In the genomic region with DNA sequence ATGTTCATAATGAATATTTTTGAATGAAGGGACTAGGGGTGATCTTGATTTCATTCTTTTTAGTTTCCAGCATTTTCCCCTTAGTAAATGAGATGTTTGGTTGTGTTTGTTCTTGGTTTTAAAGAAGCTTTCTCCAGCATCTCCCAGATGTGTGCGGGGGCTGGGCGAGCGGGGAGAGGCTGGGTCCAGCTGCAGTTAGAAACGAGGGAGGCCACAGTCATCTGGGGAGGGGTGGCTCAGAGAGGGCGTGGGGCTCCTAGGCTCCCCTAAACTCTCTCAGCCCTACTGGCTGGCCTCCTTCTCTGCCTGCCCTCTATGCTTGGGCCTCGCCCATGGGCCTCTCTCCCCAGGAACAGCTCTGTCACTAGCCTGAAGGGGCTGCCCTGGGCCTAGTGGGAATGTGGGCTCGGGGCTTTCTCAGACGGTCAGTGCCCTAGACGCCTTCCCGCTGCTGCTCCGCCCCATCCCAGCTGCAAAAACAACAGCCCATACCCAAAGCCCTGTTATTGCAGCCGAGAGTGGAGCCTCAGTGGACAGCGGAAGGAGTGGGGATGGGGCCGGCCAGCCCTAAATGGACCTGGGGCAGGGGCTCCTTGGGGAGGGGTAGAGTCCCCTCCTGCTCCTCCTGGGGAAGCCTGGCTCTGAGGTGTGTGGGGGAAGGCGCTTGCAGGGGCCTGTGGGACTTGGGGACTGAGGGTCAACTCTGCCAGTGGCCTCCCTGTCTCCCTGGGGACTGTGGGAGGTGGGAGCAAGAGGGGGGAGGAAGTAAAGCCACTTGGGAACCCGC, we compare ENCODE assay signal across 25 cellular contexts. TPM values are rescaled to one million over a fixed set of nuclear protein-coding genes. Genes with fewer than 3 reads are reported as not detected.
DNase-seq lines count a peak whose midpoint lies in the region; ATAC-seq lines count a peak whose summit lies in the region.
"Had no signal": no experiment of that assay in that cellular context is flagged by ENCODE, and none has a peak within 500 bp of the region (broad histone marks: within the 10 kb centered on the region; RNA-seq: fewer than 3 reads in every experiment).

No MANE protein-coding gene starts in this region.

- no peaks in the 10 kb centered on the region for H3K9me3 ChIP-seq in BLaER1 treated with 17β-estradiol and CSF1 and Interleukin-3, amounts not matched to agents 10 nM and 100 nM (replicated peaks in 1 of 11)
- H3K9me3 ChIP-seq in SJCRH30 (replicated peaks), result no peaks in the 10 kb centered on the region
- H3K9me3 ChIP-seq: left lung, prostate gland, vagina had no signal

- H4K20me1 ChIP-seq in BLaER1 treated with 17β-estradiol and CSF1 and Interleukin-3, amounts not matched to agents 10 nM and 100 nM, result no peaks in the 10 kb centered on the region

- H3K27me3 ChIP-seq in BLaER1 treated with 17β-estradiol and CSF1 and Interleukin-3, amounts not matched to agents 10 nM and 100 nM, result no peaks in the 10 kb centered on the region
- no peaks in the 10 kb centered on the region for H3K27me3 ChIP-seq in SJCRH30
- H3K27me3 ChIP-seq: left lung, vagina had no signal

- peak overlapping the region; percentile 31 to 86 (median 65) for H3K4me2 ChIP-seq in BLaER1 treated with 17β-estradiol and CSF1 and Interleukin-3, amounts not matched to agents 10 nM and 100 nM

- ATAC-seq in sciatic nerve (peak; percentile 57), HG03457 (IDR thresholded peaks at IDR 0.05; ENCODE audit: unreplicated experiment) (no peak), HG02870 (IDR thresholded peaks at IDR 0.05; ENCODE audit: unreplicated experiment) (no peak)
- ATAC-seq: left lung, natural killer cell had no signal

- H3K27ac ChIP-seq in BLaER1 treated with 17β-estradiol and CSF1 and Interleukin-3, amounts not matched to agents 10 nM and 100 nM, result no peak overlapping the region; a peak in 2 of 22 replicates
- H3K27ac ChIP-seq in SJCRH30, result peak overlapping the region; percentile 13; the same call in 1 of the 2 replicates
- H3K27ac ChIP-seq: left lung, prostate gland, vagina had no signal

- peaks cover 22 to 37% (median 32%) of the 10 kb centered on the region in 10 experiments for H3K4me1 ChIP-seq in BLaER1 treated with 17β-estradiol and CSF1 and Interleukin-3, amounts not matched to agents 10 nM and 100 nM
- H3K4me1 ChIP-seq in SJCRH30, result peaks cover 71% of the 10 kb centered on the region
- H3K4me1 ChIP-seq: left lung, prostate gland, vagina had no signal

- no peak overlapping the region for H3K4me3 ChIP-seq in BLaER1 treated with 17β-estradiol and CSF1 and Interleukin-3, amounts not matched to agents 10 nM and 100 nM
- no peak overlapping the region for H3K4me3 ChIP-seq in SJCRH30
- H3K4me3 ChIP-seq: left lung, prostate gland, vagina had no signal

- DNase-seq in SJCRH30 (peak in 1 of 2 experiments; percentile 45), islet precursor cell (peak; percentile 51), sciatic nerve (ENCODE audit: low spot score) (no peak), NCI-H2227 treated with DMSO at 0.1 percent for 48 hours (lab: John Stamatoyannopoulos, UW) (no peak), NK-92 (lab: John Stamatoyannopoulos, UW; ENCODE audit: unreplicated experiment) (no peak)
- DNase-seq: activated B cell treated with CpG ODN at 0.5 μM for 24 hours; activated CD4-positive, alpha-beta memory T cell treated with anti-CD3 and anti-CD28 coated beads, Interleukin-2, amount 10 ng/mL, durations not matched to agents 7 days and 5 days; activated gamma-delta T cell; activated T-cell treated with anti-CD3 and anti-CD28 coated beads for 4 hours; cerebellar nuclear complex; COR-L47; EL; left lung; midbrain; natural killer cell; NCI-H1105; NCI-H1930; OCI-M1; SHP77 treated with DMSO at 0.1 percent for 48 hours; SW 1271 had no signal

- H3K36me3 ChIP-seq in BLaER1 treated with 17β-estradiol and CSF1 and Interleukin-3, amounts not matched to agents 10 nM and 100 nM, result no peaks in the 10 kb centered on the region
- no peaks in the 10 kb centered on the region for H3K36me3 ChIP-seq in SJCRH30
- H3K36me3 ChIP-seq: left lung, prostate gland, vagina had no signal

- H3K9ac ChIP-seq in BLaER1 treated with 17β-estradiol and CSF1 and Interleukin-3, amounts not matched to agents 10 nM and 100 nM, result peak overlapping the region in 3 of 11 experiments; percentile 4 to 47 (median 23); a peak in 3 of 22 replicates

- intact Hi-C loops in sciatic nerve (cut with DNase I), result no loop called here

RNA-seq across cellular contexts. Expression of a gene that starts 18.3 kb away (rescaled TPM):
- 56.8 and 64.7 TPM in 2 replicates for total RNA-seq in SJCRH30 (2014; rRNA removed; shearing (Covaris generic))
- total RNA-seq in sciatic nerve, result 30.8 TPM

RNA-seq across cellular contexts. Expression of a gene that starts 29.0 kb away (rescaled TPM):
- 115 and 120 TPM in 2 replicates for total RNA-seq in SJCRH30 (2014; rRNA removed; shearing (Covaris generic))
- total RNA-seq in sciatic nerve, result 12.4 TPM
- total RNA-seq: activated B cell treated with CpG ODN at 0.5 μM for 24 hours had no signal
